ENCODE assay signal across 1 cellular context in the genomic region with DNA sequence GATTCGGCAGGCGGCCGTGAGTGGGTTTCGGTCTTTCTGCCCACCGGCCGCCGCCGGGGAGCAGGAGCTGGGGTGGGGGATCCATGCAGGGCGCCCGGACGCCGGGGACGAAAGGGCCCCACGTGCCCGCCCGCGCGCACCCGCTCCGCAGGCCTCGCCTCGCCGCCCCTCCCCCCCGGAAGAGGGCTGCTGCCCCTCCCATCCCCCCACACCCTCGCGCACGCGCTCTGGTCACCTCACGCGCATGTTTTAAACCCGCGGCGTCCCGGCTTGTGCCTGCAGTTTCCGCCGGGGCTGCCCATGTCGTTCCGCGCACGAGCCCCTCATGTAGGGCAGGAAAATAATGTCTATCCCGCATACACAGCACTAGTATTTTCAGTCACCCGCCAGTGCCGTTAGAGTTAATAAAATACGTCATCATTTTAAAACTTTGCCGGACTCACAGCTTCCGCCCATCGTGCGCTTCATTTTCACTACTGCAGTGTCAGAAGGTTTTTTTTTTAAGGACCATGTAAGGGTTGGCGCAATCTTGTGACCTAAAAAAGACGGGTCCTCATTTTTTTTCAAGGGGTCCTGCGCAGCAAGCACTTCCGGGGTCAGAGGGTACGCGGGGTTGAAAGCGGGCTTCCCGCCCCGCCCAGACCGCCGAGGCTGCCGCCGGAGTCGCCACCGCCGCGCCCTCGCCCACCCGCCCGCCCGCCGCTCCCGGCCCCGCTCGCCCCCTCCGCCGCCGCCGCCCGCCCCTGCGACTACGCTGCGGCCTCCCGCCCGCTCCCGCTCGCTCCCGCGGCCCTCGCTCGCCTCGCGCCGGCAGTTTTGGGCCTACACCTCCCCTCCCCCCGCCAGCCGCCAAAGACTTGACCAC.
A peak's percentile ranks its signal among the peaks of the same experiment; 100 is the strongest.
TF ChIP-seq lines count a peak whose summit lies in the region.

A gene (plus strand): TSS at position 640 of the 865 bp plus-strand sequence. CDS start 267 bp downstream, outside the sequence.

TF ChIP-seq in HepG2, 621 proteins besides CTCF, POLR2A, EP300 and RAD21 (continued from another document and continues in another):
- TF ChIP-seq, protein P1, sequence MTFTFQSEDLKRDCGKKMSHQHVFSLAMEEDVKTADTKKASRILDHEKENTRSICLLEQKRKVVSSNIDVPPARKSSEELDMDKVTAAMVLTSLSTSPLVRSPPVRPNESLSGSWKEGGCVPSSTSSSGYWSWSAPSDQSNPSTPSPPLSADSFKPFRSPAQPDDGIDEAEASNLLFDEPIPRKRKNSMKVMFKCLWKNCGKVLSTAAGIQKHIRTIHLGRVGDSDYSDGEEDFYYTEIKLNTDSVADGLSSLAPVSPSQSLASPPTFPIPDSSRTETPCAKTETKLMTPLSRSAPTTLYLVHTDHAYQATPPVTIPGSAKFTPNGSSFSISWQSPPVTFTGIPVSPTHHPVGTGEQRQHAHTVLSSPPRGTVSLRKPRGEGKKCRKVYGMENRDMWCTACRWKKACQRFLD (CRISPR knock-in tag; IDR thresholded peaks at IDR 0.05; ENCODE audit: borderline replicate concordance), result 0 out of 2 replicates have a peak, but pooled peaks have one; percentile 89
- TF ChIP-seq GLI4 (CRISPR knock-in tag; IDR thresholded peaks at IDR 0.05; ENCODE audit: borderline replicate concordance), result no peak
- TF ChIP-seq NONO (IDR thresholded peaks at IDR 0.05), result no peak
- peak; percentile 31 for TF ChIP-seq NONO (CRISPR knock-in tag; conservative IDR thresholded peaks at IDR 0.05)
- TF ChIP-seq GATAD1 (CRISPR knock-in tag; IDR thresholded peaks at IDR 0.05), result peak; percentile 57
- TF ChIP-seq SP1 (IDR thresholded peaks at IDR 0.05), result no peak
- TF ChIP-seq SP1 (CRISPR knock-in tag; IDR thresholded peaks at IDR 0.05), result peak; percentile 48; the same call in 1 of the 2 replicates
- peak; percentile 53; the same call in 1 of the 2 replicates for TF ChIP-seq CHD4 (IDR thresholded peaks at IDR 0.05; ENCODE audit: borderline replicate concordance, low read length)
- TF ChIP-seq HOXD1 (CRISPR knock-in tag; IDR thresholded peaks at IDR 0.05), result peak; percentile 32
- TF ChIP-seq PHF21A (CRISPR knock-in tag; IDR thresholded peaks at IDR 0.05), result peak; percentile 43; the same call in 1 of the 2 replicates
- peak; percentile 64; the same call in 1 of the 2 replicates for TF ChIP-seq ZSCAN21 (CRISPR knock-in tag; IDR thresholded peaks at IDR 0.05; ENCODE audit: borderline replicate concordance)
- TF ChIP-seq CREM (IDR thresholded peaks at IDR 0.05), result peak; percentile 88
- TF ChIP-seq CREM (CRISPR knock-in tag; IDR thresholded peaks at IDR 0.05), result 0 out of 2 replicates have a peak, but pooled peaks have one; percentile 2
- no peak; the same call in 1 of the 2 replicates for TF ChIP-seq NFKBIZ (CRISPR knock-in tag; IDR thresholded peaks at IDR 0.05)
- TF ChIP-seq, protein P2, sequence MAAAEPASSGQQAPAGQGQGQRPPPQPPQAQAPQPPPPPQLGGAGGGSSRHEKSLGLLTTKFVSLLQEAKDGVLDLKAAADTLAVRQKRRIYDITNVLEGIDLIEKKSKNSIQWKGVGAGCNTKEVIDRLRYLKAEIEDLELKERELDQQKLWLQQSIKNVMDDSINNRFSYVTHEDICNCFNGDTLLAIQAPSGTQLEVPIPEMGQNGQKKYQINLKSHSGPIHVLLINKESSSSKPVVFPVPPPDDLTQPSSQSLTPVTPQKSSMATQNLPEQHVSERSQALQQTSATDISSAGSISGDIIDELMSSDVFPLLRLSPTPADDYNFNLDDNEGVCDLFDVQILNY (CRISPR knock-in tag; conservative IDR thresholded peaks at IDR 0.05), result 0 out of 2 replicates have a peak, but pooled peaks have one; percentile 35
- TF ChIP-seq ZNF30 (CRISPR knock-in tag; IDR thresholded peaks at IDR 0.05), result 0 out of 2 replicates have a peak, but pooled peaks have one; percentile 6
- TF ChIP-seq ZSCAN31 (CRISPR knock-in tag; IDR thresholded peaks at IDR 0.05; ENCODE audit: low read depth), result 0 out of 2 replicates have a peak, but pooled peaks have one; percentile 22
- TF ChIP-seq, protein P3, sequence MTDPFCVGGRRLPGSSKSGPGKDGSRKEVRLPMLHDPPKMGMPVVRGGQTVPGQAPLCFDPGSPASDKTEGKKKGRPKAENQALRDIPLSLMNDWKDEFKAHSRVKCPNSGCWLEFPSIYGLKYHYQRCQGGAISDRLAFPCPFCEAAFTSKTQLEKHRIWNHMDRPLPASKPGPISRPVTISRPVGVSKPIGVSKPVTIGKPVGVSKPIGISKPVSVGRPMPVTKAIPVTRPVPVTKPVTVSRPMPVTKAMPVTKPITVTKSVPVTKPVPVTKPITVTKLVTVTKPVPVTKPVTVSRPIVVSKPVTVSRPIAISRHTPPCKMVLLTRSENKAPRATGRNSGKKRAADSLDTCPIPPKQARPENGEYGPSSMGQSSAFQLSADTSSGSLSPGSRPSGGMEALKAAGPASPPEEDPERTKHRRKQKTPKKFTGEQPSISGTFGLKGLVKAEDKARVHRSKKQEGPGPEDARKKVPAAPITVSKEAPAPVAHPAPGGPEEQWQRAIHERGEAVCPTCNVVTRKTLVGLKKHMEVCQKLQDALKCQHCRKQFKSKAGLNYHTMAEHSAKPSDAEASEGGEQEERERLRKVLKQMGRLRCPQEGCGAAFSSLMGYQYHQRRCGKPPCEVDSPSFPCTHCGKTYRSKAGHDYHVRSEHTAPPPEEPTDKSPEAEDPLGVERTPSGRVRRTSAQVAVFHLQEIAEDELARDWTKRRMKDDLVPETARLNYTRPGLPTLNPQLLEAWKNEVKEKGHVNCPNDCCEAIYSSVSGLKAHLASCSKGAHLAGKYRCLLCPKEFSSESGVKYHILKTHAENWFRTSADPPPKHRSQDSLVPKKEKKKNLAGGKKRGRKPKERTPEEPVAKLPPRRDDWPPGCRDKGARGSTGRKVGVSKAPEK (CRISPR knock-in tag; IDR thresholded peaks at IDR 0.05; ENCODE audit: borderline replicate concordance), result no peak
- peak; percentile 98 for TF ChIP-seq HDAC6 (IDR thresholded peaks at IDR 0.05; ENCODE audit: low read depth, low read length)
- peak; percentile 23; the same call in 1 of the 2 replicates for TF ChIP-seq HMG20B (CRISPR knock-in tag; conservative IDR thresholded peaks at IDR 0.05)
- TF ChIP-seq ASH2L (IDR thresholded peaks at IDR 0.05; ENCODE audit: insufficient read length, low read depth, low read length), result peak; percentile 100
- no peak; the same call in 1 of the 2 replicates for TF ChIP-seq ZZZ3 (CRISPR knock-in tag; IDR thresholded peaks at IDR 0.05; ENCODE audit: borderline replicate concordance)
- TF ChIP-seq KAT8 (CRISPR knock-in tag; IDR thresholded peaks at IDR 0.05), result peak; percentile 61
- TF ChIP-seq, protein P4, sequence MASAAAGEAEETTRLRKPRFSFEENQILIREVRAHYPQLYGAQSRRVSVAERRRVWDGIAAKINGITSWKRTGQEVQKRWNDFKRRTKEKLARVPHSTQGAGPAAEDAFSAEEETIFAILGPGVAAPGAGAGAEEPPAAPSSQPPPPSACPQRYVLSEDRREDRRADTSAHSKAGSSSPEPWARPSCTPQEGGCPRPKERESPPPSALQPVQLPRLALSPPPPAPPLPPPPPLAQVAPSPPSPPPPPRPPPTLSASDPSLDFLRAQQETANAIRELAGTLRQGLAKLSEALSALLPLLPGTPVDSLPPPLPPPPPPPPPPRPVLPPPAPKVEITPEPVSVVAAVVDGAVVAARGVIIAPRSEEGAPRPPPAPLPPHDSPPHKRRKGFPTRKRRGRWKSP (CRISPR knock-in tag; IDR thresholded peaks at IDR 0.05), result peak; percentile 83; the same call in 1 of the 2 replicates
- peak; percentile 77; the same call in 1 of the 2 replicates for TF ChIP-seq SSRP1 (CRISPR knock-in tag; IDR thresholded peaks at IDR 0.05)
- peak; percentile 94 for TF ChIP-seq CREB1 (IDR thresholded peaks at IDR 0.05)
- peak; percentile 88 for TF ChIP-seq CREB1 (CRISPR knock-in tag; IDR thresholded peaks at IDR 0.05)
- TF ChIP-seq SOX13 (IDR thresholded peaks at IDR 0.05), result peak; percentile 3; the same call in 1 of the 2 replicates
- no peak for TF ChIP-seq SOX13 (CRISPR knock-in tag; conservative IDR thresholded peaks at IDR 0.05 in 1 of 2, IDR thresholded peaks at IDR 0.05 in 1 of 2)
- peak; percentile 53 for TF ChIP-seq ATF1 (CRISPR knock-in tag; IDR thresholded peaks at IDR 0.05)
- TF ChIP-seq, protein P5, sequence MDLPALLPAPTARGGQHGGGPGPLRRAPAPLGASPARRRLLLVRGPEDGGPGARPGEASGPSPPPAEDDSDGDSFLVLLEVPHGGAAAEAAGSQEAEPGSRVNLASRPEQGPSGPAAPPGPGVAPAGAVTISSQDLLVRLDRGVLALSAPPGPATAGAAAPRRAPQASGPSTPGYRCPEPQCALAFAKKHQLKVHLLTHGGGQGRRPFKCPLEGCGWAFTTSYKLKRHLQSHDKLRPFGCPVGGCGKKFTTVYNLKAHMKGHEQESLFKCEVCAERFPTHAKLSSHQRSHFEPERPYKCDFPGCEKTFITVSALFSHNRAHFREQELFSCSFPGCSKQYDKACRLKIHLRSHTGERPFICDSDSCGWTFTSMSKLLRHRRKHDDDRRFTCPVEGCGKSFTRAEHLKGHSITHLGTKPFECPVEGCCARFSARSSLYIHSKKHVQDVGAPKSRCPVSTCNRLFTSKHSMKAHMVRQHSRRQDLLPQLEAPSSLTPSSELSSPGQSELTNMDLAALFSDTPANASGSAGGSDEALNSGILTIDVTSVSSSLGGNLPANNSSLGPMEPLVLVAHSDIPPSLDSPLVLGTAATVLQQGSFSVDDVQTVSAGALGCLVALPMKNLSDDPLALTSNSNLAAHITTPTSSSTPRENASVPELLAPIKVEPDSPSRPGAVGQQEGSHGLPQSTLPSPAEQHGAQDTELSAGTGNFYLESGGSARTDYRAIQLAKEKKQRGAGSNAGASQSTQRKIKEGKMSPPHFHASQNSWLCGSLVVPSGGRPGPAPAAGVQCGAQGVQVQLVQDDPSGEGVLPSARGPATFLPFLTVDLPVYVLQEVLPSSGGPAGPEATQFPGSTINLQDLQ (CRISPR knock-in tag; IDR thresholded peaks at IDR 0.05), result peak; percentile 4; the same call in 1 of the 2 replicates
- TF ChIP-seq NAIF1 (CRISPR knock-in tag; IDR thresholded peaks at IDR 0.05; ENCODE audit: borderline replicate concordance), result no peak; the same call in 1 of the 2 replicates
- 0 out of 2 replicates have a peak, but pooled peaks have one; percentile 5 for TF ChIP-seq RFXAP (CRISPR knock-in tag; IDR thresholded peaks at IDR 0.05; ENCODE audit: borderline replicate concordance)
- TF ChIP-seq, protein P6, sequence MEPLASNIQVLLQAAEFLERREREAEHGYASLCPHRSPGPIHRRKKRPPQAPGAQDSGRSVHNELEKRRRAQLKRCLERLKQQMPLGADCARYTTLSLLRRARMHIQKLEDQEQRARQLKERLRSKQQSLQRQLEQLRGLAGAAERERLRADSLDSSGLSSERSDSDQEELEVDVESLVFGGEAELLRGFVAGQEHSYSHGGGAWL (CRISPR knock-in tag; IDR thresholded peaks at IDR 0.05), result peak; percentile 76
- peak; percentile 69 for TF ChIP-seq SP5 (CRISPR knock-in tag; IDR thresholded peaks at IDR 0.05; ENCODE audit: borderline replicate concordance, low read depth)
- TF ChIP-seq CBFB (CRISPR knock-in tag; IDR thresholded peaks at IDR 0.05), result 0 out of 2 replicates have a peak, but pooled peaks have one; percentile 68
- TF ChIP-seq, protein P7, sequence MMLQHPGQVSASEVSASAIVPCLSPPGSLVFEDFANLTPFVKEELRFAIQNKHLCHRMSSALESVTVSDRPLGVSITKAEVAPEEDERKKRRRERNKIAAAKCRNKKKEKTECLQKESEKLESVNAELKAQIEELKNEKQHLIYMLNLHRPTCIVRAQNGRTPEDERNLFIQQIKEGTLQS (CRISPR knock-in tag; IDR thresholded peaks at IDR 0.05), result 0 out of 2 replicates have a peak, but pooled peaks have one; percentile 6
- TF ChIP-seq BCL6 (CRISPR knock-in tag; IDR thresholded peaks at IDR 0.05), result peak; percentile 34; the same call in 1 of the 2 replicates
- TF ChIP-seq NFE2 (CRISPR knock-in tag; IDR thresholded peaks at IDR 0.05), result no peak
- TF ChIP-seq ZNF607 (CRISPR knock-in tag; IDR thresholded peaks at IDR 0.05; ENCODE audit: borderline replicate concordance), result peak; percentile 58; the same call in 1 of the 2 replicates
- peak; percentile 12; the same call in 1 of the 2 replicates for TF ChIP-seq KDM2A (CRISPR knock-in tag; IDR thresholded peaks at IDR 0.05; ENCODE audit: borderline replicate concordance, low read depth)
- TF ChIP-seq, protein P8, sequence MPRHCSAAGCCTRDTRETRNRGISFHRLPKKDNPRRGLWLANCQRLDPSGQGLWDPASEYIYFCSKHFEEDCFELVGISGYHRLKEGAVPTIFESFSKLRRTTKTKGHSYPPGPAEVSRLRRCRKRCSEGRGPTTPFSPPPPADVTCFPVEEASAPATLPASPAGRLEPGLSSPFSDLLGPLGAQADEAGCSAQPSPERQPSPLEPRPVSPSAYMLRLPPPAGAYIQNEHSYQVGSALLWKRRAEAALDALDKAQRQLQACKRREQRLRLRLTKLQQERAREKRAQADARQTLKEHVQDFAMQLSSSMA (CRISPR knock-in tag; IDR thresholded peaks at IDR 0.05), result 0 out of 2 replicates have a peak, but pooled peaks have one; percentile 8
- TF ChIP-seq SIN3B (IDR thresholded peaks at IDR 0.05; ENCODE audit: low read length), result no peak
- TF ChIP-seq, protein P9, sequence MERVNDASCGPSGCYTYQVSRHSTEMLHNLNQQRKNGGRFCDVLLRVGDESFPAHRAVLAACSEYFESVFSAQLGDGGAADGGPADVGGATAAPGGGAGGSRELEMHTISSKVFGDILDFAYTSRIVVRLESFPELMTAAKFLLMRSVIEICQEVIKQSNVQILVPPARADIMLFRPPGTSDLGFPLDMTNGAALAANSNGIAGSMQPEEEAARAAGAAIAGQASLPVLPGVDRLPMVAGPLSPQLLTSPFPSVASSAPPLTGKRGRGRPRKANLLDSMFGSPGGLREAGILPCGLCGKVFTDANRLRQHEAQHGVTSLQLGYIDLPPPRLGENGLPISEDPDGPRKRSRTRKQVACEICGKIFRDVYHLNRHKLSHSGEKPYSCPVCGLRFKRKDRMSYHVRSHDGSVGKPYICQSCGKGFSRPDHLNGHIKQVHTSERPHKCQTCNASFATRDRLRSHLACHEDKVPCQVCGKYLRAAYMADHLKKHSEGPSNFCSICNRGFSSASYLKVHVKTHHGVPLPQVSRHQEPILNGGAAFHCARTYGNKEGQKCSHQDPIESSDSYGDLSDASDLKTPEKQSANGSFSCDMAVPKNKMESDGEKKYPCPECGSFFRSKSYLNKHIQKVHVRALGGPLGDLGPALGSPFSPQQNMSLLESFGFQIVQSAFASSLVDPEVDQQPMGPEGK (CRISPR knock-in tag; IDR thresholded peaks at IDR 0.05), result peak; percentile 53
- peak; percentile 77; the same call in 1 of the 2 replicates for TF ChIP-seq GTF2F1 (IDR thresholded peaks at IDR 0.05; ENCODE audit: low read length)
- peak; percentile 65 for TF ChIP-seq YY1 (IDR thresholded peaks at IDR 0.05; ENCODE audit: insufficient read depth, insufficient replicate concordance, low read depth, low read length)
- TF ChIP-seq IRF2 (CRISPR knock-in tag; IDR thresholded peaks at IDR 0.05), result peak; percentile 46
- peak; percentile 74; the same call in 1 of the 2 replicates for TF ChIP-seq ZNF446 (CRISPR knock-in tag; IDR thresholded peaks at IDR 0.05)
- TF ChIP-seq SIX1 (CRISPR knock-in tag; IDR thresholded peaks at IDR 0.05; ENCODE audit: borderline replicate concordance), result peak; percentile 8; the same call in 1 of the 2 replicates
- no peak for TF ChIP-seq ZFP41 (CRISPR knock-in tag; IDR thresholded peaks at IDR 0.05; ENCODE audit: borderline replicate concordance)
- TF ChIP-seq RELA (CRISPR knock-in tag; IDR thresholded peaks at IDR 0.05), result no peak
- peak; percentile 4; the same call in 1 of the 2 replicates for TF ChIP-seq ZNF350 (CRISPR knock-in tag; IDR thresholded peaks at IDR 0.05; ENCODE audit: borderline replicate concordance, low read depth)
